14 cellular contexts compared by ENCODE assay signal in the genomic region with DNA sequence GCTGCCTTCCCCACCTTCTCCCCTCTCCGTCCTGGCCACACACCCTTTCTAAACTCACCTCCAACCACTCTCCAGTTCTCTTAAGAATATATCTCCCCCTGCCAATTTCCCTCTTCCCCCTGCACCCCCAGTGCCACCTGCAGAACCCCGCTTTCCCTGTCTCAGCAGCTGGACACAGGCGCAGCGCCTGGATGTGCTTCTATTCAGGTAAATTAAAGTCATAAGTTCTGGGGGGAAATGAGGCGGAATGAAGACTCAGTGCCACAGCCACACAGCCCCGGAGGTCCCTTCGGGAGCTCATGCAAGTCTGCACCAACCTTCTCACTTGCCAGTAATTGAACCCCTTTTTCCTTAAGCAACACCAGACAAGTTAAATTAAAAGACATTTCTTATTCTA. TPM values are rescaled to one million over a fixed set of nuclear protein-coding genes. Genes with fewer than 3 reads are reported as not detected.
DNase-seq lines count a peak whose midpoint lies in the region; TF ChIP-seq lines count a peak whose summit lies in the region.
"Had no signal": no experiment of that assay in that cellular context is flagged by ENCODE, and none has a peak within 500 bp of the region (broad histone marks: within the 10 kb centered on the region; RNA-seq: fewer than 3 reads in every experiment).

No MANE protein-coding gene starts in this region.

- no peak overlapping the region for H3K27ac ChIP-seq in BLaER1
- no peak overlapping the region for H3K27ac ChIP-seq in endodermal cell (ENCODE audit: low read depth, low read length)
- H3K27ac ChIP-seq in sigmoid colon, result no peak overlapping the region
- H3K27ac ChIP-seq: C4-2B had no signal

- H3K4me3 Mint-ChIP-seq in CD14-positive monocyte (no peak overlapping the region), endodermal cell (no peak overlapping the region)
- H3K4me3 Mint-ChIP-seq: CD4-positive, alpha-beta memory T cell had no signal

- no peak for TF ChIP-seq POLR2A in sigmoid colon (IDR thresholded peaks at IDR 0.05)

- peak; percentile 2 for DNase-seq in CD14-positive monocyte (ENCODE audit: low spot score)
- DNase-seq in endodermal cell, result peak; percentile 34
- peak; percentile 30 for DNase-seq in sigmoid colon
- DNase-seq in H4 (ENCODE audit: low spot score), result no peak
- DNase-seq in GM20000 (ENCODE audit: low spot score), result no peak
- DNase-seq: ACHN; BE2C; CD4-positive, alpha-beta memory T cell; DMS153; DMS79; GDM1 had no signal

- H3K36me3 Mint-ChIP-seq in CD14-positive monocyte (no peaks in the 10 kb centered on the region), endodermal cell (ENCODE audit: low read depth) (no peaks in the 10 kb centered on the region)
- H3K36me3 Mint-ChIP-seq: CD4-positive, alpha-beta memory T cell had no signal

- H3K27me3 Mint-ChIP-seq in CD14-positive monocyte (ENCODE audit: low read depth in 3 of 3) (peaks cover 25 to 45% (median 33%) of the 10 kb centered on the region in 3 donors), endodermal cell (ENCODE audit: insufficient read depth) (peaks cover 30% of the 10 kb centered on the region)

- WGBS in endodermal cell (ENCODE audit: insufficient coverage in 1 of 2, insufficient read length in 1 of 2), 2 experiments, result 86 to 93% methylated on average over 3 to 7 of the region's 7 CpGs
- 78 to 86% methylated on average over 7 of the region's 7 CpGs for WGBS in sigmoid colon, 2 donors

- no peaks in the 10 kb centered on the region for H3K9me3 ChIP-seq in BLaER1
- H3K9me3 ChIP-seq in endodermal cell (ENCODE audit: control insufficient read depth, low read length), result no peaks in the 10 kb centered on the region
- no peaks in the 10 kb centered on the region for H3K9me3 ChIP-seq in sigmoid colon
- H3K9me3 ChIP-seq: BE2C, HAP-1 had no signal

- H3K27ac Mint-ChIP-seq in CD14-positive monocyte (no peak overlapping the region), endodermal cell (no peak overlapping the region)
- H3K27ac Mint-ChIP-seq: CD4-positive, alpha-beta memory T cell had no signal

- no peak overlapping the region for H3K9ac ChIP-seq in BLaER1
- no peak overlapping the region for H3K9ac ChIP-seq in endodermal cell (ENCODE audit: extremely low read depth, low read length, poor library complexity, severe bottlenecking)

- no peaks in the 10 kb centered on the region for H3K27me3 ChIP-seq in BLaER1
- no peaks in the 10 kb centered on the region for H3K27me3 ChIP-seq in endodermal cell (ENCODE audit: control insufficient read depth, insufficient read depth, low read length, poor library complexity, severe bottlenecking)
- H3K27me3 ChIP-seq in sigmoid colon, result no peaks in the 10 kb centered on the region

- H3K4me1 Mint-ChIP-seq in CD14-positive monocyte, result peaks cover 7% of the 10 kb centered on the region
- peaks cover 23% of the 10 kb centered on the region for H3K4me1 Mint-ChIP-seq in endodermal cell

- no peaks in the 10 kb centered on the region for H4K20me1 ChIP-seq in BLaER1

- H3K4me3 ChIP-seq in BLaER1, result no peak overlapping the region
- no peak overlapping the region for H3K4me3 ChIP-seq in endodermal cell (ENCODE audit: low read length)
- no peak overlapping the region for H3K4me3 ChIP-seq in sigmoid colon
- H3K4me3 ChIP-seq: HAP-1 had no signal

- intact Hi-C loops in CD14-positive monocyte (cut with micrococcal nuclease), result no loop called here
- intact Hi-C loops in sigmoid colon (cut with DNase I), result no loop called here

- H3K9me3 Mint-ChIP-seq in CD14-positive monocyte (peaks cover 0 to 6% (median 2%) of the 10 kb centered on the region in 7 donors), endodermal cell (no peaks in the 10 kb centered on the region)

- H3K4me2 ChIP-seq in BLaER1, result peak overlapping the region; percentile 31; the same call in 1 of the 2 replicates

- H3K4me1 ChIP-seq in BLaER1 (peaks cover 44% of the 10 kb centered on the region), endodermal cell (ENCODE audit: control insufficient read depth, insufficient read depth, low read length) (peaks cover 5% of the 10 kb centered on the region), sigmoid colon (peaks cover 0 to 20% (median 19%) of the 10 kb centered on the region in 4 donors)
- H3K4me1 ChIP-seq: BE2C had no signal

- no peak for TF ChIP-seq EP300 in sigmoid colon (IDR thresholded peaks at IDR 0.05)

- H3K36me3 ChIP-seq in BLaER1 (no peaks in the 10 kb centered on the region), endodermal cell (ENCODE audit: control insufficient read depth, insufficient read depth, low read length) (no peaks in the 10 kb centered on the region), sigmoid colon (no peaks in the 10 kb centered on the region)
- H3K36me3 ChIP-seq: BE2C, HAP-1 had no signal

- no peak for TF ChIP-seq CTCF in CD14-positive monocyte (IDR thresholded peaks at IDR 0.05)
- no peak for TF ChIP-seq CTCF in endodermal cell (conservative IDR thresholded peaks at IDR 0.05)
- TF ChIP-seq CTCF in sigmoid colon (IDR thresholded peaks at IDR 0.05), result no peak
- TF ChIP-seq CTCF in GM20000 (IDR thresholded peaks at IDR 0.05; ENCODE audit: extremely low read depth, missing control alignments), result no peak

RNA-seq across cellular contexts. Expression of a gene that starts 5.5 kb away (rescaled TPM):
- polyA plus RNA-seq in CD14-positive monocyte, result under 1 TPM in 1 of 2 donors, not detected in 1; 0.05 TPM
- total RNA-seq in endodermal cell, result under 1 TPM; 0.57 to 0.77 TPM
- polyA plus RNA-seq in endodermal cell (2013, experiment 1 of 2), result 4.0 TPM
- polyA plus RNA-seq in endodermal cell (2013, experiment 2 of 2), result 4.2 TPM
- total RNA-seq in sigmoid colon, result 10 to 100 TPM in 3 of 4 donors, 1 to 10 TPM in 1; 6.7 to 15.8 (median 11.3) TPM
- 1 to 10 TPM in 2 of 3 donors, not detected in 1; 1.1 to 1.8 TPM for polyA plus RNA-seq in sigmoid colon
- total RNA-seq in H4 (2014; rRNA removed; shearing (Covaris generic)), result 0.27 TPM in 1 of 2 replicates, not detected in the other
- total RNA-seq: CD4-positive, alpha-beta memory T cell had no signal

Comparison
In these comparisons a context has a peak if more than half of its experiments do, and no peak if none do; other contexts are left out.
1. DNase-seq: peak in CD14-positive monocyte (single experiment), endodermal cell (single experiment) and sigmoid colon (single experiment); none in H4 (single experiment) and GM20000 (single experiment).